23 cellular contexts compared by ENCODE assay signal in the genomic region with DNA sequence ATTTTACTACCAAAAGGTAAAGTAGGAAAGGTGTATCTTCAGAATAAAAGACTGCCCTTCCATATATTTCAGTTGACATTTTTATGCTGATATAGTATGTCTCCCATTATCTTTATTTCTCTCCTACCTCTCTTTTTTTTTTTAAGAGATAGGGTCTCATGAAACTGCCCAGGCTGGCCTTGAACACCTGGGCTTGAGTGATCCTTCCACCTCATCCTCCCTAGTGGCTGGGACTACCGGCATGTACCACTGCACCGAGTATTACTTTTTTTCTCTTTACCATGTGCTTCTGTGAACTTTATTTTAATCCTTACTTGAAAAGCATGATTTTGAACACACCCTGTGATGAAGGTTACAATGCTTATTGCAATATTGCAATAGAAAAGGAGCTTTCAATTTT.
"Had no signal": no experiment of that assay in that cellular context is flagged by ENCODE, and none has a peak within 500 bp of the region (broad histone marks: within the 10 kb centered on the region; RNA-seq: fewer than 3 reads in every experiment).

No MANE protein-coding gene starts in this region.

- H3K27me3 ChIP-seq: esophagus muscularis mucosa, gastrocnemius medialis, heart right ventricle, right atrium auricular region, sigmoid colon, testis, transverse colon had no signal

- H3K36me3 Mint-ChIP-seq: naive B cell had no signal

- H3K27me3 Mint-ChIP-seq: naive B cell; stimulated activated naive B cell treated with anti-CD40 and anti-IgM and Interleukin-4, amounts not matched to agents 10 μg/mL and 1 μg/mL and 100 μg/mL, for 72 hours; stimulated activated naive CD8-positive, alpha-beta T cell treated with anti-CD3 and anti-CD28 coated beads, Interleukin-15, amount 100 ng/mL, for 72 hours had no signal

- H3K27ac Mint-ChIP-seq: stimulated activated naive B cell treated with anti-CD40 and anti-IgM and Interleukin-4, amounts not matched to agents 10 μg/mL and 1 μg/mL and 100 μg/mL, for 72 hours had no signal

- H3K36me3 ChIP-seq: esophagus muscularis mucosa, gastrocnemius medialis, heart right ventricle, right atrium auricular region, sigmoid colon, transverse colon had no signal

- H3K27ac ChIP-seq: epithelial cell of prostate, esophagus muscularis mucosa, right atrium auricular region, sigmoid colon, skin epidermis, testis, transverse colon had no signal

- H3K4me3 ChIP-seq: esophagus muscularis mucosa, gastrocnemius medialis, heart right ventricle, right atrium auricular region, sigmoid colon, skin epidermis, testis, transverse colon had no signal

- FAIRE-seq: colon, endometrium, islet of Langerhans had no signal

- H3K9me3 ChIP-seq: esophagus muscularis mucosa, gastrocnemius medialis, right atrium auricular region, sigmoid colon, testis, transverse colon had no signal

- ATAC-seq: gastrocnemius medialis; heart right ventricle; stimulated activated naive B cell treated with anti-CD40 and anti-IgM and Interleukin-4, amounts not matched to agents 10 μg/mL and 1 μg/mL and 100 μg/mL, for 72 hours; stimulated activated naive CD8-positive, alpha-beta T cell treated with anti-CD3 and anti-CD28 coated beads, Interleukin-15, amount 100 ng/mL, for 72 hours had no signal

- H3K4me1 Mint-ChIP-seq: neural crest cell had no signal

- DNase-seq: effector CD4-positive, alpha-beta T cell; gastrocnemius medialis; heart right ventricle; hypothalamus; kidney glomerular epithelial cell; mesendoderm; naive B cell; posterior cingulate gyrus; sigmoid colon; stimulated activated CD4-positive, alpha-beta T cell treated with anti-CD3 and anti-CD28 coated beads, Interleukin-2, amount 100 ng/mL, for 24 hours; stimulated activated CD4-positive, alpha-beta T cell treated with anti-CD3 and anti-CD28 coated beads, Interleukin-4, amount 100 ng/mL, for 4 hours; stimulated activated naive B cell treated with anti-CD40 and anti-IgM and Interleukin-4, amounts not matched to agents 10 μg/mL and 1 μg/mL and 100 μg/mL, for 72 hours; stimulated activated naive CD8-positive, alpha-beta T cell treated with anti-CD3 and anti-CD28 coated beads, Interleukin-15, amount 100 ng/mL, for 72 hours; testis; transverse colon had no signal

- H3K4me3 Mint-ChIP-seq: neural crest cell; stimulated activated naive B cell treated with anti-CD40 and anti-IgM and Interleukin-4, amounts not matched to agents 10 μg/mL and 1 μg/mL and 100 μg/mL, for 72 hours had no signal
